In genomic region chr7:103399687-103400086, GRCh38 we compare ENCODE assay signal across 2 cellular contexts. TPM values are rescaled to one million over a fixed set of nuclear protein-coding genes. Genes with fewer than 3 reads are reported as not detected.
"Had no signal": no experiment of that assay in that cellular context is flagged by ENCODE, and none has a peak within 500 bp of the region (broad histone marks: within the 10 kb centered on the region; RNA-seq: fewer than 3 reads in every experiment).

No MANE protein-coding gene starts in this region.

RNA-seq across cellular contexts. Expression of gene SLC26A5, which starts 46.3 kb away (rescaled TPM):
- total RNA-seq: G401, GM12878 had no signal
